26 cellular contexts compared by ENCODE assay signal in the genomic region with DNA sequence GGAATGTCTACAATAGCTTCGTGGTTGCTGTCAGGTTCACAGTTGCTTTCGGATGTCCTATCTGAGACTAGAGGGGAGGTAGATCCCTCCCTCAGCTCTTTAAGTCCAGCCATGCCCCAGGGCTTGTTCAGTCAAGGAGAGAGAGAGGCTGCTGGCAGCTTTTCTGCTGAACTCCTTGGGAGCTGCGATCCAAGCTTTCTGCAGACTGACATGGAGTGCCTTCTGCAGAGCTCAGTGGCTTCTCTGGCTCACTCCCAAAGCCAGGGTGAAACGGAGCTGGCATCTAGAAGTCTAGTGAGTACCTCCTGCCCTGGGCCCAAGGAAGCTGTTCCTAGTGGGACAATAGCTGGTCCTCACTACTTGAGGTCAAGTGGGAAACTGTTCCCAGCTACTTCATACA.
"Had no signal": no experiment of that assay in that cellular context is flagged by ENCODE, and none has a peak within 500 bp of the region (broad histone marks: within the 10 kb centered on the region; RNA-seq: fewer than 3 reads in every experiment).

No MANE protein-coding gene starts in this region.

- H3K9me3 ChIP-seq: ovary, psoas muscle, sigmoid colon, stomach, testis, tibial nerve, upper lobe of left lung, vagina had no signal

- FAIRE-seq: small intestine, urothelium cell line had no signal

- H3K4me1 ChIP-seq: neural progenitor cell, parathyroid adenoma, psoas muscle, sigmoid colon, stomach, testis, tibial nerve, upper lobe of left lung, vagina had no signal

- H3K36me3 ChIP-seq: neural progenitor cell, ovary, sigmoid colon, stomach, tibial nerve, upper lobe of left lung, vagina had no signal

- H3K4me3 Mint-ChIP-seq: naive thymus-derived CD4-positive, alpha-beta T cell; natural killer cell; nephron; neural progenitor cell; stimulated activated effector memory CD8-positive, alpha-beta T cell treated with anti-CD3 and anti-CD28 coated beads, Interleukin-12 subunit alpha, Interleukin-12 subunit beta, amount 100 ng/mL, for 72 hours; stimulated activated naive B cell treated with anti-CD40 and anti-IgM and Interleukin-4, amounts not matched to agents 10 μg/mL and 1 μg/mL and 100 μg/mL, for 72 hours; stimulated activated naive CD8-positive, alpha-beta T cell treated with anti-CD3 and anti-CD28 coated beads, Interleukin-15, Interleukin-2, amounts not matched to agents 100 ng/mL and 50 ng/mL, for 24 hours had no signal

- H3K36me3 Mint-ChIP-seq: naive thymus-derived CD4-positive, alpha-beta T cell; natural killer cell; neural progenitor cell; stimulated activated effector memory CD8-positive, alpha-beta T cell treated with anti-CD3 and anti-CD28 coated beads, Interleukin-12 subunit alpha, Interleukin-12 subunit beta, amount 100 ng/mL, for 72 hours; stimulated activated naive B cell treated with anti-CD40 and anti-IgM and Interleukin-4, amounts not matched to agents 10 μg/mL and 1 μg/mL and 100 μg/mL, for 72 hours had no signal

- H3K27me3 ChIP-seq: neural progenitor cell, ovary, sigmoid colon, stomach, testis, tibial nerve, upper lobe of left lung, vagina had no signal

- H3K27me3 Mint-ChIP-seq: stimulated activated naive B cell treated with anti-CD40 and anti-IgM and Interleukin-4, amounts not matched to agents 10 μg/mL and 1 μg/mL and 100 μg/mL, for 72 hours; stimulated activated naive CD8-positive, alpha-beta T cell treated with anti-CD3 and anti-CD28 coated beads, Interleukin-15, Interleukin-2, amounts not matched to agents 100 ng/mL and 50 ng/mL, for 24 hours had no signal

- H3K4me3 ChIP-seq: neural progenitor cell, ovary, psoas muscle, sigmoid colon, stomach, testis, tibial nerve, upper lobe of left lung had no signal

- H3K9me3 Mint-ChIP-seq: naive thymus-derived CD4-positive, alpha-beta T cell; natural killer cell; nephron; neural progenitor cell; stimulated activated effector memory CD8-positive, alpha-beta T cell treated with anti-CD3 and anti-CD28 coated beads, Interleukin-12 subunit alpha, Interleukin-12 subunit beta, amount 100 ng/mL, for 72 hours; stimulated activated naive B cell treated with anti-CD40 and anti-IgM and Interleukin-4, amounts not matched to agents 10 μg/mL and 1 μg/mL and 100 μg/mL, for 72 hours; stimulated activated naive CD8-positive, alpha-beta T cell treated with anti-CD3 and anti-CD28 coated beads, Interleukin-15, Interleukin-2, amounts not matched to agents 100 ng/mL and 50 ng/mL, for 24 hours had no signal

- H3K9ac ChIP-seq: neural progenitor cell, parathyroid adenoma had no signal

- ATAC-seq: naive thymus-derived CD4-positive, alpha-beta T cell; natural killer cell; psoas muscle; right cardiac atrium; stimulated activated effector memory CD8-positive, alpha-beta T cell treated with anti-CD3 and anti-CD28 coated beads, Interleukin-12 subunit alpha, Interleukin-12 subunit beta, amount 100 ng/mL, for 72 hours; stimulated activated naive B cell treated with anti-CD40 and anti-IgM and Interleukin-4, amounts not matched to agents 10 μg/mL and 1 μg/mL and 100 μg/mL, for 72 hours had no signal

- DNase-seq: naive thymus-derived CD4-positive, alpha-beta T cell; natural killer cell; occipital lobe; ovary; posterior cingulate gyrus; psoas muscle; right cardiac atrium; sigmoid colon; small intestine; stimulated activated CD4-positive, alpha-beta T cell treated with anti-CD3 and anti-CD28 coated beads, Interleukin-15, amount 100 ng/mL, for 24 hours; stimulated activated CD4-positive, alpha-beta T cell treated with anti-CD3 and anti-CD28 coated beads, Interleukin-4, amount 100 ng/mL, for 1 hour; stimulated activated CD4-positive, alpha-beta T cell treated with anti-CD3 and anti-CD28 coated beads, Interleukin-4, amount 100 ng/mL, for 4 hours; stimulated activated naive B cell treated with anti-CD40 and anti-IgM and Interleukin-4, amounts not matched to agents 10 μg/mL and 1 μg/mL and 100 μg/mL, for 72 hours; stimulated activated naive CD4-positive, alpha-beta T cell treated with Interleukin-2 at 50 U/mL for 16 hours; stomach; testis; upper lobe of left lung had no signal

- H3K27ac Mint-ChIP-seq: naive thymus-derived CD4-positive, alpha-beta T cell; natural killer cell; nephron; neural progenitor cell; progenitor cell of endocrine pancreas; stimulated activated effector memory CD8-positive, alpha-beta T cell treated with anti-CD3 and anti-CD28 coated beads, Interleukin-12 subunit alpha, Interleukin-12 subunit beta, amount 100 ng/mL, for 72 hours; stimulated activated naive B cell treated with anti-CD40 and anti-IgM and Interleukin-4, amounts not matched to agents 10 μg/mL and 1 μg/mL and 100 μg/mL, for 72 hours; stimulated activated naive CD8-positive, alpha-beta T cell treated with anti-CD3 and anti-CD28 coated beads, Interleukin-15, Interleukin-2, amounts not matched to agents 100 ng/mL and 50 ng/mL, for 24 hours had no signal

- H2AFZ ChIP-seq: neural progenitor cell, parathyroid adenoma had no signal

- H3K27ac ChIP-seq: neural progenitor cell, ovary, parathyroid adenoma, psoas muscle, sigmoid colon, stomach, testis, tibial nerve, upper lobe of left lung had no signal

- H3K79me2 ChIP-seq: parathyroid adenoma had no signal

- H3K4me2 ChIP-seq: neural progenitor cell had no signal

- H3K4me1 Mint-ChIP-seq: naive thymus-derived CD4-positive, alpha-beta T cell; natural killer cell; nephron; neural progenitor cell; stimulated activated effector memory CD8-positive, alpha-beta T cell treated with anti-CD3 and anti-CD28 coated beads, Interleukin-12 subunit alpha, Interleukin-12 subunit beta, amount 100 ng/mL, for 72 hours; stimulated activated naive B cell treated with anti-CD40 and anti-IgM and Interleukin-4, amounts not matched to agents 10 μg/mL and 1 μg/mL and 100 μg/mL, for 72 hours had no signal
